ENCODE assay signal across 1 cellular context in the genomic region with DNA sequence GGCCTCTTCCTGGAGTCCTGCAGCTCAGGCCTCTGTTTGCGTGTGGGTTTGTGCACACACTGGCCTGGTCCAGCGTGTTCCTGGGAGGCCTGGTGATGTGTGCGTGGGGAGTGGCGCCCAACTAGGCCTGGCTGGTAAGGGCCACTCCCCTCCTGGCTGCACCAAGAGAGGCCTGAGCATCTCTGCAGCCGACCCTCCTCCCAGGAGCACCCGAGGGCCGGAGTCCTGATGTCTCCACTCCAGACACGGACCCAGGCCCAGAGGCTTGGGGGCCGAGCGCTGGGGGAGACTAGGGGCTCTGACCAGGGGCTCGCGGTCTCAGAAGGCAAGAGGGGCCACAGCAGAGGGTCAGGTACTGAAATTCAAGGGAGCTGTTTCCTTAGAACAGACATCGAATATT.
TF ChIP-seq lines count a peak whose summit lies in the region.

No MANE protein-coding gene starts in this region.

TF ChIP-seq in HepG2, 621 proteins besides CTCF, POLR2A, EP300 and RAD21:
- TF ChIP-seq NONO (IDR thresholded peaks at IDR 0.05), result no peak
- no peak for TF ChIP-seq NONO (CRISPR knock-in tag; conservative IDR thresholded peaks at IDR 0.05)
